Comparison of ENCODE assay signal across 8 cellular contexts in genomic region chr6:34791164-34791841, GRCh38. TPM values are rescaled to one million over a fixed set of nuclear protein-coding genes. Genes with fewer than 3 reads are reported as not detected.
DNase-seq lines count a peak whose midpoint lies in the region; ATAC-seq, FAIRE-seq and TF ChIP-seq lines count a peak whose summit lies in the region.

No MANE protein-coding gene starts in this region.

- TF ChIP-seq CTCF in A673 (conservative IDR thresholded peaks at IDR 0.05; ENCODE audit: low read depth, low read length) = peak; percentile 41; the same call in 1 of the 2 replicates

- peak overlapping the region; percentile 75 to 87 for H3K9ac ChIP-seq in stomach smooth muscle (ENCODE audit: low read length in 2 of 2)

- H3K27me3 ChIP-seq in A673 (replicated peaks; ENCODE audit: insufficient read depth, low read depth, low read length, poor library complexity) (no peaks in the 10 kb centered on the region), stomach smooth muscle (ENCODE audit: control insufficient read depth in 1 of 2, insufficient read depth in 2 of 2, low read length in 2 of 2) (no peaks in the 10 kb centered on the region)

- DNase-seq in A673 (ENCODE audit: low spot score) (no peak), GM12892 (ENCODE audit: insufficient read length) (peak; percentile 33), NCI-H524 (lab: John Stamatoyannopoulos, UW) (peak; percentile 40 to 74), myocyte (ENCODE audit: low read depth) (peak; percentile 47)
- peak; percentile 77 for DNase-seq in activated CD8-positive, alpha-beta memory T cell treated with anti-CD3 and anti-CD28 coated beads, Interleukin-2, amount 50 U/mL, for 48 hours

- peak; percentile 50 for FAIRE-seq in GM12892 (lab: Jason Lieb, UNC)

- H3K27ac ChIP-seq in A673 (ENCODE audit: low read depth, low read length, poor library complexity, severe bottlenecking) (peak overlapping the region; percentile 86), stomach smooth muscle (ENCODE audit: low read length) (peak overlapping the region; percentile 76)

- H3K9me3 ChIP-seq in A673 (ENCODE audit: low read depth, low read length, poor library complexity, severe bottlenecking) = no peaks in the 10 kb centered on the region
- no peaks in the 10 kb centered on the region for H3K9me3 ChIP-seq in stomach smooth muscle (ENCODE audit: control insufficient read depth in 2 of 2, low read length in 2 of 2)

- H3K4me3 ChIP-seq in A673 (ENCODE audit: low read depth, low read length, poor library complexity, severe bottlenecking) = peak overlapping the region; percentile 60
- peak overlapping the region; percentile 69 to 94 for H3K4me3 ChIP-seq in stomach smooth muscle (ENCODE audit: low read length in 2 of 2)

- no TSS peak for BruUV-seq in A673 (replicated peaks; lab: Mats Ljungman, UMichigan)

- intact Hi-C loops in A673 (cut with micrococcal nuclease; ENCODE audit: unreplicated experiment) = no loop called here

- CTCF ChIA-PET in A673 (lab: Charles Lee) = no interaction called here

- POLR2A ChIA-PET in A673 (lab: Charles Lee; ENCODE audit: low non-redundant PET) = no interaction called here

- H3K36me3 ChIP-seq in A673 (ENCODE audit: insufficient read depth, low read length, poor library complexity, severe bottlenecking) = no peaks in the 10 kb centered on the region
- H3K36me3 ChIP-seq in stomach smooth muscle (ENCODE audit: control insufficient read depth in 2 of 2, insufficient read depth in 2 of 2, low read length in 2 of 2) = no peaks in the 10 kb centered on the region

- no peak for TF ChIP-seq POLR2A in GM12892 (IDR thresholded peaks at IDR 0.05; ENCODE audit: low read depth, low read length)

- ATAC-seq in HG02981 (IDR thresholded peaks at IDR 0.05; ENCODE audit: unreplicated experiment) = peak; percentile 24
- ATAC-seq in esophagus mucosa = peak; percentile 31

- no peaks in the 10 kb centered on the region for H3K4me1 ChIP-seq in A673 (ENCODE audit: insufficient read depth, low read length, poor library complexity, severe bottlenecking)
- H3K4me1 ChIP-seq in stomach smooth muscle (ENCODE audit: control insufficient read depth, insufficient read depth, low read length) = peaks cover 18% of the 10 kb centered on the region

RNA-seq across cellular contexts. Expression of gene BLTP3A, which starts 0.6 kb away (rescaled TPM):
- total RNA-seq in A673 (2021) (20.4 and 25.3 TPM in 2 replicates), esophagus mucosa (8.1 TPM), myocyte (6.3 and 7.2 TPM in 2 replicates)
- polyA plus RNA-seq in GM12892 (2012; ENCODE audit: missing spikeins) = 5.7 TPM
- polyA plus RNA-seq in myocyte (2012) = 8.7 TPM

RNA-seq across cellular contexts. Expression of gene SNRPC, which starts 34.0 kb away (rescaled TPM):
- 211 and 231 TPM in 2 replicates for total RNA-seq in A673 (2021)
- polyA plus RNA-seq in GM12892 (2012; ENCODE audit: missing spikeins) = 167 TPM
- total RNA-seq in esophagus mucosa = 63.4 TPM
- total RNA-seq in myocyte = 49.3 and 72.5 TPM in 2 replicates
- 126 TPM for polyA plus RNA-seq in myocyte (2012)
